In genomic region chr13:77503398-77503797, GRCh38 we compare ENCODE assay signal across 29 cellular contexts. TPM values are rescaled to one million over a fixed set of nuclear protein-coding genes. Genes with fewer than 3 reads are reported as not detected.
"Had no signal": no experiment of that assay in that cellular context is flagged by ENCODE, and none has a peak within 500 bp of the region (broad histone marks: within the 10 kb centered on the region; RNA-seq: fewer than 3 reads in every experiment).

No MANE protein-coding gene starts in this region.

- H3K36me3 ChIP-seq: breast epithelium, left lung, neutrophil, thoracic aorta, upper lobe of left lung had no signal

- H3K9me3 Mint-ChIP-seq: activated naive CD8-positive, alpha-beta T cell treated with anti-CD3 and anti-CD28 coated beads, Interleukin-2, amount 10 ng/mL, durations not matched to agents 7 days and 5 days; activated T-cell treated with anti-CD3 and anti-CD28 coated beads, Interleukin-2, amount 50 U/mL, for 4 hours; activated T-helper 2 cell treated with anti-CD3 and anti-CD28 coated beads, Interferon-gamma antibody, Interleukin-2, Interleukin-4, amounts not matched to agents 10 μg/mL and 5 μg/mL and 100 μg/mL, durations not matched to agents 14 hours and 24 hours and 36 hours; central memory CD8-positive, alpha-beta T cell; effector memory CD8-positive, alpha-beta T cell; nephron had no signal

- H3K4me3 Mint-ChIP-seq: activated naive CD8-positive, alpha-beta T cell treated with anti-CD3 and anti-CD28 coated beads, Interleukin-2, amount 10 ng/mL, durations not matched to agents 7 days and 5 days; activated T-cell treated with anti-CD3 and anti-CD28 coated beads, Interleukin-2, amount 50 U/mL, for 4 hours; central memory CD8-positive, alpha-beta T cell; effector memory CD8-positive, alpha-beta T cell; nephron had no signal

- ATAC-seq: activated T-cell treated with anti-CD3 and anti-CD28 coated beads, Interleukin-2, amount 50 U/mL, for 4 hours; effector memory CD8-positive, alpha-beta T cell; esophagus mucosa; left lung; right cardiac atrium had no signal

- DNase-seq: activated CD4-positive, alpha-beta T cell treated with anti-CD3 and anti-CD28 coated beads for 4 hours; activated CD4-positive, alpha-beta T cell treated with anti-CD3 and anti-CD28 coated beads, Interleukin-2, amount 50 U/mL, for 48 hours; activated CD4-positive, CD25-positive, alpha-beta regulatory T cell; activated CD8-positive, alpha-beta memory T cell treated with anti-CD3 and anti-CD28 coated beads, Interleukin-2, amount 50 U/mL, for 48 hours; activated naive CD4-positive, alpha-beta T cell treated with Interleukin-2 at 50 U/mL for 16 hours; activated naive CD8-positive, alpha-beta T cell treated with anti-CD3 and anti-CD28 coated beads, Interleukin-2, amount 10 ng/mL, durations not matched to agents 7 days and 5 days; activated T-cell treated with anti-CD3 and anti-CD28 coated beads, Interleukin-2, amount 50 U/mL, for 4 hours; amniotic stem cell; dorsolateral prefrontal cortex; effector memory CD8-positive, alpha-beta T cell; foreskin melanocyte; hippocampal formation; kidney glomerular epithelial cell; left lung; midbrain; right cardiac atrium; stimulated activated CD4-positive, alpha-beta T cell treated with anti-CD3 and anti-CD28 coated beads, Interleukin-4, amount 100 ng/mL, for 24 hours; stimulated activated naive CD4-positive, alpha-beta T cell treated with Interleukin-2 at 50 U/mL for 16 hours; upper lobe of left lung had no signal

- H3K27ac ChIP-seq: breast epithelium, dorsolateral prefrontal cortex, left lung, neutrophil, parathyroid adenoma, thoracic aorta, upper lobe of left lung had no signal

- H3K4me1 ChIP-seq: left lung, parathyroid adenoma had no signal

- H3K27ac Mint-ChIP-seq: activated naive CD8-positive, alpha-beta T cell treated with anti-CD3 and anti-CD28 coated beads, Interleukin-2, amount 10 ng/mL, durations not matched to agents 7 days and 5 days; activated T-helper 2 cell treated with anti-CD3 and anti-CD28 coated beads, Interferon-gamma antibody, Interleukin-2, Interleukin-4, amounts not matched to agents 10 μg/mL and 5 μg/mL and 100 μg/mL, durations not matched to agents 14 hours and 24 hours and 36 hours; effector memory CD8-positive, alpha-beta T cell; nephron had no signal

- H3K4me3 ChIP-seq: breast epithelium, dorsolateral prefrontal cortex, left lung, lung, thoracic aorta, upper lobe of left lung had no signal

- H2AFZ ChIP-seq: parathyroid adenoma had no signal

- H3K9me3 ChIP-seq: breast epithelium, left lung, neutrophil, thoracic aorta, upper lobe of left lung had no signal

- H3K9ac ChIP-seq: parathyroid adenoma had no signal

- H3K27me3 ChIP-seq: breast epithelium, dorsolateral prefrontal cortex, left lung, neutrophil, upper lobe of left lung had no signal

- H3K36me3 Mint-ChIP-seq: activated naive CD8-positive, alpha-beta T cell treated with anti-CD3 and anti-CD28 coated beads, Interleukin-2, amount 10 ng/mL, durations not matched to agents 7 days and 5 days had no signal

- H3K79me2 ChIP-seq: parathyroid adenoma had no signal

- H3K4me1 Mint-ChIP-seq: central memory CD8-positive, alpha-beta T cell had no signal

RNA-seq across cellular contexts. Expression of gene SCEL, which starts 32.1 kb away (rescaled TPM):
- polyA plus RNA-seq: endothelial cell of umbilical vein had no signal
